In genomic region chr9:97096793-97097192, GRCh38 we compare ENCODE assay signal across 6 cellular contexts. TPM values are rescaled to one million over a fixed set of nuclear protein-coding genes. Genes with fewer than 3 reads are reported as not detected.
"Had no signal": no experiment of that assay in that cellular context is flagged by ENCODE, and none has a peak within 500 bp of the region (broad histone marks: within the 10 kb centered on the region; RNA-seq: fewer than 3 reads in every experiment).

No MANE protein-coding gene starts in this region.

- H3K27ac Mint-ChIP-seq: IgD-negative memory B cell had no signal

- H3K27ac ChIP-seq: HL-60 had no signal

- H3K36me3 Mint-ChIP-seq: IgD-negative memory B cell had no signal

- DNase-seq: IMR-90, KBM-7 had no signal

- H3K4me3 ChIP-seq: K562 had no signal

- H3K4me3 Mint-ChIP-seq: IgD-negative memory B cell had no signal

- FAIRE-seq: HTR-8/SVneo, K562 had no signal

- ATAC-seq: K562 had no signal

- H3K9me3 Mint-ChIP-seq: IgD-negative memory B cell had no signal

RNA-seq across cellular contexts. Expression of gene CTSV, which starts 57.9 kb away (rescaled TPM):
- polyA plus RNA-seq: IgD-negative memory B cell had no signal
